In genomic region chr2:75450068-75450467, GRCh38 we compare ENCODE assay signal across 9 cellular contexts.
"Had no signal": no experiment of that assay in that cellular context is flagged by ENCODE, and none has a peak within 500 bp of the region (broad histone marks: within the 10 kb centered on the region; RNA-seq: fewer than 3 reads in every experiment).

No MANE protein-coding gene starts in this region.

- H3K4me3 Mint-ChIP-seq: GM23338, H9, IgD-negative memory B cell had no signal

- H3K4me3 ChIP-seq: GM23338 had no signal

- H3K4me2 ChIP-seq: GM23338, KMS-11 had no signal

- ATAC-seq: GM23338 had no signal

- H3K36me3 Mint-ChIP-seq: IgD-negative memory B cell had no signal

- H2AFZ ChIP-seq: GM23338 had no signal

- H3K27me3 Mint-ChIP-seq: IgD-negative memory B cell had no signal

- H3K9ac ChIP-seq: KMS-11 had no signal

- H3K27ac Mint-ChIP-seq: GM23338, H9, IgD-negative memory B cell had no signal

- DNase-seq: H9, HCEC 1CT, KBM-7 had no signal

- H3K27ac ChIP-seq: KMS-11 had no signal

- FAIRE-seq: H1, H54, HTR-8/SVneo had no signal
